Comparison of ENCODE assay signal across 17 cellular contexts in genomic region chr4:159060161-159060560, GRCh38. TPM values are rescaled to one million over a fixed set of nuclear protein-coding genes. Genes with fewer than 3 reads are reported as not detected.
A peak's percentile ranks its signal among the peaks of the same experiment; 100 is the strongest.
DNase-seq lines count a peak whose midpoint lies in the region; ATAC-seq and TF ChIP-seq lines count a peak whose summit lies in the region.
"Had no signal": no experiment of that assay in that cellular context is flagged by ENCODE, and none has a peak within 500 bp of the region (broad histone marks: within the 10 kb centered on the region; RNA-seq: fewer than 3 reads in every experiment).

No MANE protein-coding gene starts in this region.

- H4K20me1 ChIP-seq in Loucy (ENCODE audit: insufficient read depth, low read length, poor library complexity, severe bottlenecking): no peaks in the 10 kb centered on the region

- H3K36me3 ChIP-seq in Loucy (ENCODE audit: insufficient read depth, low read length): no peaks in the 10 kb centered on the region

- H2AFZ ChIP-seq in Loucy (ENCODE audit: low read length): peak overlapping the region; percentile 10; the same call in 1 of the 2 replicates
- H2AFZ ChIP-seq: GM23248 had no signal

- no peak overlapping the region for H3K27ac ChIP-seq in foreskin keratinocyte
- H3K27ac ChIP-seq: GM23248, RWPE1 had no signal

- DNase-seq in Ammon's horn (ENCODE audit: low spot score) (peak; percentile 66), head of caudate nucleus (peak in 25 of 42 donors; percentile 8 to 70 (median 29)), medulla oblongata (ENCODE audit: extremely low spot score) (peak; percentile 77), omental fat pad (ENCODE audit: low spot score) (no peak), foreskin keratinocyte (no peak), cerebellar cortex (ENCODE audit: low spot score) (no peak)
- DNase-seq: AML-193; CD4-positive, alpha-beta memory T cell; DND-41; GF-D8; GM23248; NCI-H1436 treated with DMSO at 0.1 percent for 48 hours; NCI-H2081; NCI-H524 treated with DMSO at 0.1 percent for 48 hours had no signal

- H3K4me3 ChIP-seq in Loucy (ENCODE audit: low read length, poor library complexity, severe bottlenecking): no peak overlapping the region
- H3K4me3 ChIP-seq: GM23248 had no signal

- intact Hi-C loops in head of caudate nucleus (cut with DNase I): no loop called here

- no peaks in the 10 kb centered on the region for H3K4me1 ChIP-seq in Loucy (ENCODE audit: insufficient read depth, low read length, poor library complexity, severe bottlenecking)
- H3K4me1 ChIP-seq in foreskin keratinocyte: no peaks in the 10 kb centered on the region

- no peak for TF ChIP-seq CTCF in Loucy (conservative IDR thresholded peaks at IDR 0.05; ENCODE audit: low read length)
- no peak for TF ChIP-seq CTCF in omental fat pad (IDR thresholded peaks at IDR 0.05)
- TF ChIP-seq CTCF in foreskin keratinocyte (conservative IDR thresholded peaks at IDR 0.05): no peak

- no peaks in the 10 kb centered on the region for H3F3A ChIP-seq in Loucy (ENCODE audit: low read depth)

- H3K9me2 ChIP-seq in Loucy (replicated peaks; ENCODE audit: low read depth, low read length): no peaks in the 10 kb centered on the region

- H3K79me2 ChIP-seq in Loucy (ENCODE audit: insufficient read depth, low read length): no peaks in the 10 kb centered on the region

- no peaks in the 10 kb centered on the region for H3K27me3 ChIP-seq in Loucy (ENCODE audit: insufficient read depth, low read length, poor library complexity, severe bottlenecking)
- H3K27me3 ChIP-seq in foreskin keratinocyte: no peaks in the 10 kb centered on the region

- ATAC-seq in GM18858 (IDR thresholded peaks at IDR 0.05; ENCODE audit: unreplicated experiment) (no peak), omental fat pad (ENCODE audit: low FRiP score) (no peak), foreskin keratinocyte (no peak)

- H3K9me3 ChIP-seq in Loucy (ENCODE audit: insufficient read depth, low read depth, low read length): no peaks in the 10 kb centered on the region

- H3K4me2 ChIP-seq in Loucy (ENCODE audit: low read depth, low read length, poor library complexity, severe bottlenecking): no peak overlapping the region

- H3K9ac ChIP-seq in Loucy (ENCODE audit: low read depth, low read length, poor library complexity, severe bottlenecking): no peak overlapping the region
- H3K9ac ChIP-seq: GM23248 had no signal

RNA-seq across cellular contexts. Expression of gene RAPGEF2, which starts 42.7 kb away (rescaled TPM):
- total RNA-seq in omental fat pad: 100 to 1,000 TPM in 1 of 4 donors, 10 to 100 TPM in 3; 47.2 to 105 (median 50.2) TPM
- 18.9 and 19.4 TPM in 2 replicates for total RNA-seq in foreskin keratinocyte
- polyA plus RNA-seq in foreskin keratinocyte: 1.8 TPM in 2 replicates

Comparison
In these comparisons a context has a peak if more than half of its experiments do, and no peak if none do; other contexts are left out.
1. DNase-seq: peak in Ammon's horn (single experiment), head of caudate nucleus (25 of 42) and medulla oblongata (single experiment); none in omental fat pad (single experiment), foreskin keratinocyte (0 of 2) and cerebellar cortex (single experiment).